25 cellular contexts compared by ENCODE assay signal in genomic region chrX:54961750-54962149, GRCh38. TPM values are rescaled to one million over a fixed set of nuclear protein-coding genes. Genes with fewer than 3 reads are reported as not detected.
"Had no signal": no experiment of that assay in that cellular context is flagged by ENCODE, and none has a peak within 500 bp of the region (broad histone marks: within the 10 kb centered on the region; RNA-seq: fewer than 3 reads in every experiment).

No MANE protein-coding gene starts in this region.

- H3K9me3 ChIP-seq: esophagus squamous epithelium, gastroesophageal sphincter, heart left ventricle, left lung, lower lobe of right lung, mucosa of descending colon had no signal

- H3K4me3 Mint-ChIP-seq: mesothelial cell of epicardium; naive B cell; naive thymus-derived CD8-positive, alpha-beta T cell had no signal

- DNase-seq: dermis blood vessel endothelial cell; dorsolateral prefrontal cortex; effector CD4-positive, alpha-beta T cell; effector memory CD4-positive, alpha-beta T cell; erythroblast; esophagus squamous epithelium; foreskin fibroblast; foreskin melanocyte; heart left ventricle; left cardiac atrium; left lung; left ventricle myocardium superior; lower lobe of right lung; mesenchymal stem cell; mucosa of descending colon; naive B cell; naive thymus-derived CD8-positive, alpha-beta T cell had no signal

- H3K27ac ChIP-seq: coronary artery, dorsolateral prefrontal cortex, epithelial cell of prostate, esophagus squamous epithelium, gastroesophageal sphincter, heart left ventricle, hepatocyte, left lung, lower lobe of right lung had no signal

- H3K4me3 ChIP-seq: coronary artery, dorsolateral prefrontal cortex, esophagus squamous epithelium, gastroesophageal sphincter, heart left ventricle, hepatocyte, left lung, lower lobe of right lung, mucosa of descending colon had no signal

- H3K27ac Mint-ChIP-seq: mesothelial cell of epicardium; naive B cell; naive thymus-derived CD8-positive, alpha-beta T cell had no signal

- H3K36me3 ChIP-seq: esophagus squamous epithelium, gastroesophageal sphincter, heart left ventricle, left lung, lower lobe of right lung had no signal

- H3K4me1 Mint-ChIP-seq: mesothelial cell of epicardium, naive B cell had no signal

- H3K36me3 Mint-ChIP-seq: mesothelial cell of epicardium; naive B cell; naive thymus-derived CD8-positive, alpha-beta T cell had no signal

- H3K27me3 ChIP-seq: esophagus squamous epithelium, gastroesophageal sphincter, hepatocyte, left lung had no signal

- H3K4me1 ChIP-seq: esophagus squamous epithelium, gastroesophageal sphincter, heart left ventricle, left lung, lower lobe of right lung had no signal

- H3K27me3 Mint-ChIP-seq: naive thymus-derived CD8-positive, alpha-beta T cell had no signal

RNA-seq across cellular contexts. Expression of gene PFKFB1, which starts 32.2 kb away (rescaled TPM):
- total RNA-seq: dermis blood vessel endothelial cell, esophagus squamous epithelium, kidney epithelial cell, lung microvascular endothelial cell, myocyte had no signal
